In genomic region chr17:17304521-17304985, GRCh38 we compare ENCODE assay signal across 8 cellular contexts. TPM values are rescaled to one million over a fixed set of nuclear protein-coding genes. Genes with fewer than 3 reads are reported as not detected.
A peak's percentile ranks its signal among the peaks of the same experiment; 100 is the strongest.
DNase-seq lines count a peak whose midpoint lies in the region; ATAC-seq and TF ChIP-seq lines count a peak whose summit lies in the region.

No MANE protein-coding gene starts in this region.

- no peak overlapping the region for H3K9ac ChIP-seq in KMS-11

- peak overlapping the region; percentile 23; the same call in 1 of the 2 replicates for H3K27ac ChIP-seq in KMS-11
- H3K27ac ChIP-seq in ovary: no peak overlapping the region

- H2AFZ ChIP-seq in KMS-11 (ENCODE audit: low read depth): no peak overlapping the region

- peaks cover 24% of the 10 kb centered on the region for H3K4me1 ChIP-seq in KMS-11 (ENCODE audit: low read depth, poor library complexity, severe bottlenecking)
- H3K4me1 ChIP-seq in ovary (ENCODE audit: insufficient read depth): no peaks in the 10 kb centered on the region

- H3K27me3 ChIP-seq in KMS-11 (ENCODE audit: insufficient read depth, low read depth): no peaks in the 10 kb centered on the region
- H3K27me3 ChIP-seq in ovary: no peaks in the 10 kb centered on the region

- H3K4me2 ChIP-seq in KMS-11: peak overlapping the region; percentile 89

- DNase-seq in activated CD8-positive, alpha-beta memory T cell treated with anti-CD3 and anti-CD28 coated beads, Interleukin-2, amount 10 ng/mL, durations not matched to agents 7 days and 5 days: peak; percentile 54
- DNase-seq in ovary (no peak), DMS153 treated with DMSO at 0.1 percent for 48 hours (lab: John Stamatoyannopoulos, UW; ENCODE audit: unreplicated experiment) (no peak), SW 1271 (lab: John Stamatoyannopoulos, UW) (no peak), NCI-H1048 (lab: John Stamatoyannopoulos, UW) (no peak)

- peaks cover 7% of the 10 kb centered on the region for H3K36me3 Mint-ChIP-seq in activated CD8-positive, alpha-beta memory T cell treated with anti-CD3 and anti-CD28 coated beads, Interleukin-2, amount 10 ng/mL, durations not matched to agents 7 days and 5 days
- peaks cover 4% of the 10 kb centered on the region for H3K36me3 Mint-ChIP-seq in nephron (ENCODE audit: low read depth)

- H3K79me2 ChIP-seq in KMS-11 (ENCODE audit: insufficient read depth, low read depth): no peaks in the 10 kb centered on the region

- peak; percentile 54 for ATAC-seq in activated CD8-positive, alpha-beta memory T cell treated with anti-CD3 and anti-CD28 coated beads, Interleukin-2, amount 10 ng/mL, durations not matched to agents 7 days and 5 days

- peaks cover 2% of the 10 kb centered on the region for H3K27me3 Mint-ChIP-seq in activated CD8-positive, alpha-beta memory T cell treated with anti-CD3 and anti-CD28 coated beads, Interleukin-2, amount 10 ng/mL, durations not matched to agents 7 days and 5 days
- H3K27me3 Mint-ChIP-seq in nephron (ENCODE audit: low read depth): no peaks in the 10 kb centered on the region

- peak overlapping the region; percentile 91 for H3K27ac Mint-ChIP-seq in activated CD8-positive, alpha-beta memory T cell treated with anti-CD3 and anti-CD28 coated beads, Interleukin-2, amount 10 ng/mL, durations not matched to agents 7 days and 5 days
- H3K27ac Mint-ChIP-seq in nephron: peak overlapping the region in 2 of 3 experiments; percentile 38 to 48

- H3K9me3 ChIP-seq in ovary: no peaks in the 10 kb centered on the region

- peaks cover 38% of the 10 kb centered on the region for H3K4me1 Mint-ChIP-seq in activated CD8-positive, alpha-beta memory T cell treated with anti-CD3 and anti-CD28 coated beads, Interleukin-2, amount 10 ng/mL, durations not matched to agents 7 days and 5 days
- peaks cover 19% of the 10 kb centered on the region for H3K4me1 Mint-ChIP-seq in nephron

- no peaks in the 10 kb centered on the region for H4K20me1 ChIP-seq in KMS-11 (ENCODE audit: insufficient read depth)

- intact Hi-C loops in ovary (cut with DNase I): loop anchor here in 1 of 4 donors (10.0 kb wide), 1 partner anchor 160 kb away; no protein-coding TSS in a partner anchor

- H3K4me3 Mint-ChIP-seq in activated CD8-positive, alpha-beta memory T cell treated with anti-CD3 and anti-CD28 coated beads, Interleukin-2, amount 10 ng/mL, durations not matched to agents 7 days and 5 days: peak overlapping the region; percentile 94
- peak overlapping the region; percentile 75 to 86 (median 82) for H3K4me3 Mint-ChIP-seq in nephron

- no peak for TF ChIP-seq EP300 in ovary (IDR thresholded peaks at IDR 0.05)

- CTCF ChIA-PET in activated CD8-positive, alpha-beta memory T cell treated with anti-CD3 and anti-CD28 coated beads, Interleukin-2, amount 10 ng/mL, durations not matched to agents 7 days and 5 days (lab: Charles Lee): interaction anchor here (0.8 to 1.2 kb wide), 3 partner anchors 24 to 75 kb away, joined by 3 to 5 read pairs (median 4); no protein-coding TSS in a partner anchor

- H3K36me3 ChIP-seq in KMS-11 (ENCODE audit: insufficient read depth) (no peaks in the 10 kb centered on the region), ovary (no peaks in the 10 kb centered on the region)

- 59 to 79% (median 65%) methylated on average over 2 of the region's 2 CpGs for WGBS in ovary, 3 donors

- no peaks in the 10 kb centered on the region for H3K9me3 Mint-ChIP-seq in activated CD8-positive, alpha-beta memory T cell treated with anti-CD3 and anti-CD28 coated beads, Interleukin-2, amount 10 ng/mL, durations not matched to agents 7 days and 5 days (ENCODE audit: low read depth)
- no peaks in the 10 kb centered on the region for H3K9me3 Mint-ChIP-seq in nephron

- TF ChIP-seq CTCF in KMS-11 (conservative IDR thresholded peaks at IDR 0.05; ENCODE audit: low read depth, low read length) (no peak), nephron (IDR thresholded peaks at IDR 0.05; ENCODE audit: unreplicated experiment in 3 of 3) (no peak), ovary (IDR thresholded peaks at IDR 0.05) (no peak)

- H3K4me3 ChIP-seq in GM08714 (ENCODE audit: low read length): peak overlapping the region; percentile 56; the same call in 1 of the 2 replicates
- H3K4me3 ChIP-seq in KMS-11 (IDR thresholded peaks at IDR 0.05; ENCODE audit: insufficient read depth, low read depth, low read length): no peak overlapping the region
- H3K4me3 ChIP-seq in ovary: no peak overlapping the region

- TF ChIP-seq POLR2A in ovary (IDR thresholded peaks at IDR 0.05): no peak

RNA-seq across cellular contexts. Expression of gene NT5M, which starts 1.4 kb away (rescaled TPM):
- total RNA-seq in activated CD8-positive, alpha-beta memory T cell treated with anti-CD3 and anti-CD28 coated beads, Interleukin-2, amount 10 ng/mL, durations not matched to agents 7 days and 5 days: 10 to 100 TPM in 1 of 2 experiments, 1 to 10 TPM in 1; 6.3 to 12.5 TPM
- total RNA-seq in ovary: 1 to 10 TPM; 3.8 to 6.6 (median 5.2) TPM
- polyA plus RNA-seq in ovary: 1 to 10 TPM in 1 of 2 donors, under 1 TPM in 1; 0.53 to 4.9 TPM

RNA-seq across cellular contexts. Expression of gene COPS3, which starts 23.5 kb away (rescaled TPM):
- total RNA-seq in activated CD8-positive, alpha-beta memory T cell treated with anti-CD3 and anti-CD28 coated beads, Interleukin-2, amount 10 ng/mL, durations not matched to agents 7 days and 5 days: 100 to 1,000 TPM in 1 of 2 experiments, 10 to 100 TPM in 1; 93.9 to 125 TPM
- 10 to 100 TPM; 43.8 to 68.8 (median 49.9) TPM for total RNA-seq in ovary
- polyA plus RNA-seq in ovary: 10 to 100 TPM; 38.1 to 60.1 TPM
